In genomic region chr5:140575309-140575708, GRCh38 we compare ENCODE assay signal across 7 cellular contexts. TPM values are rescaled to one million over a fixed set of nuclear protein-coding genes. Genes with fewer than 3 reads are reported as not detected.
DNase-seq lines count a peak whose midpoint lies in the region; ATAC-seq and TF ChIP-seq lines count a peak whose summit lies in the region.
"Had no signal": no experiment of that assay in that cellular context is flagged by ENCODE, and none has a peak within 500 bp of the region (broad histone marks: within the 10 kb centered on the region; RNA-seq: fewer than 3 reads in every experiment).

No MANE protein-coding gene starts in this region.

- WGBS in tibial nerve, 2 donors = 71 to 74% methylated on average over 7 to 8 of the region's 8 CpGs

- no peaks in the 10 kb centered on the region for H3K27me3 Mint-ChIP-seq in activated CD8-positive, alpha-beta T cell treated with anti-CD3 and anti-CD28 coated beads for 36 hours
- H3K27me3 Mint-ChIP-seq in activated CD8-positive, alpha-beta T cell treated with anti-CD3 and anti-CD28 coated beads, Interleukin-2, amount 10 ng/mL, durations not matched to agents 7 days and 5 days (ENCODE audit: low read depth) = no peaks in the 10 kb centered on the region
- peaks cover 28% of the 10 kb centered on the region for H3K27me3 Mint-ChIP-seq in nephron progenitor cell (ENCODE audit: low read depth, poor library complexity)

- DNase-seq in activated CD8-positive, alpha-beta T cell treated with anti-CD3 and anti-CD28 coated beads for 36 hours = peak; percentile 29
- no peak for DNase-seq in activated CD8-positive, alpha-beta T cell treated with anti-CD3 and anti-CD28 coated beads, Interleukin-2, amount 10 ng/mL, durations not matched to agents 7 days and 5 days
- DNase-seq in fibroblast of villous mesenchyme (ENCODE audit: low read depth) (peak; percentile 60), tibial nerve (ENCODE audit: low spot score in 2 of 2) (peak; percentile 40 to 44), nephron progenitor cell (no peak)
- no peak for DNase-seq in activated CD4-positive, alpha-beta T cell treated with anti-CD3 and anti-CD28 coated beads for 1 hour

- peaks cover 0 to 21% (median 3%) of the 10 kb centered on the region in 4 donors for H3K4me1 ChIP-seq in tibial nerve

- peak overlapping the region in 1 of 4 donors; percentile 33 for H3K27ac ChIP-seq in tibial nerve
- H3K27ac ChIP-seq: KMS-11 had no signal

- H3K4me3 Mint-ChIP-seq in activated CD8-positive, alpha-beta T cell treated with anti-CD3 and anti-CD28 coated beads for 36 hours = no peak overlapping the region
- no peak overlapping the region for H3K4me3 Mint-ChIP-seq in activated CD8-positive, alpha-beta T cell treated with anti-CD3 and anti-CD28 coated beads, Interleukin-2, amount 10 ng/mL, durations not matched to agents 7 days and 5 days
- H3K4me3 Mint-ChIP-seq in nephron progenitor cell = no peak overlapping the region

- peak; percentile 19 for TF ChIP-seq CTCF in activated CD8-positive, alpha-beta T cell treated with anti-CD3 and anti-CD28 coated beads for 36 hours (IDR thresholded peaks at IDR 0.05)
- peak; percentile 60 for TF ChIP-seq CTCF in fibroblast of villous mesenchyme (IDR thresholded peaks at IDR 0.05; ENCODE audit: insufficient read depth, low read depth, low read length)
- peak; percentile 27 to 52 (median 33) for TF ChIP-seq CTCF in tibial nerve (IDR thresholded peaks at IDR 0.05)
- TF ChIP-seq CTCF in nephron progenitor cell (IDR thresholded peaks at IDR 0.05) = no peak

- peak in 1 of 2 donors; percentile 23 for TF ChIP-seq EP300 in tibial nerve (IDR thresholded peaks at IDR 0.05)

- CTCF ChIA-PET in activated CD8-positive, alpha-beta T cell treated with anti-CD3 and anti-CD28 coated beads for 36 hours (lab: Charles Lee) = no interaction called here
- CTCF ChIA-PET in activated CD8-positive, alpha-beta T cell treated with anti-CD3 and anti-CD28 coated beads, Interleukin-2, amount 10 ng/mL, durations not matched to agents 7 days and 5 days (lab: Charles Lee) = interaction anchor here (1.5 kb wide), 1 partner anchor 27 kb away, joined by 3 read pairs; the partner anchor contains the start of gene EIF4EBP3

- POLR2A ChIA-PET in activated CD8-positive, alpha-beta T cell treated with anti-CD3 and anti-CD28 coated beads for 36 hours (lab: Charles Lee) = no interaction called here
- POLR2A ChIA-PET in activated CD8-positive, alpha-beta T cell treated with anti-CD3 and anti-CD28 coated beads, Interleukin-2, amount 10 ng/mL, durations not matched to agents 7 days and 5 days (lab: Charles Lee) = no interaction called here

- H3K9me3 ChIP-seq in tibial nerve = no peaks in the 10 kb centered on the region

- H3K27me3 ChIP-seq in tibial nerve = no peaks in the 10 kb centered on the region

- intact Hi-C loops in activated CD8-positive, alpha-beta T cell treated with anti-CD3 and anti-CD28 coated beads for 36 hours (cut with micrococcal nuclease) = no loop called here

- peaks cover 3% of the 10 kb centered on the region for H3K4me1 Mint-ChIP-seq in activated CD8-positive, alpha-beta T cell treated with anti-CD3 and anti-CD28 coated beads for 36 hours (ENCODE audit: low read depth)
- peaks cover 10% of the 10 kb centered on the region for H3K4me1 Mint-ChIP-seq in activated CD8-positive, alpha-beta T cell treated with anti-CD3 and anti-CD28 coated beads, Interleukin-2, amount 10 ng/mL, durations not matched to agents 7 days and 5 days (ENCODE audit: low read depth)
- no peaks in the 10 kb centered on the region for H3K4me1 Mint-ChIP-seq in nephron progenitor cell

- no peak overlapping the region for H3K27ac Mint-ChIP-seq in activated CD8-positive, alpha-beta T cell treated with anti-CD3 and anti-CD28 coated beads for 36 hours
- no peak overlapping the region for H3K27ac Mint-ChIP-seq in activated CD8-positive, alpha-beta T cell treated with anti-CD3 and anti-CD28 coated beads, Interleukin-2, amount 10 ng/mL, durations not matched to agents 7 days and 5 days
- H3K27ac Mint-ChIP-seq in nephron progenitor cell = no peak overlapping the region

- H3K36me3 Mint-ChIP-seq in activated CD8-positive, alpha-beta T cell treated with anti-CD3 and anti-CD28 coated beads for 36 hours (ENCODE audit: low read depth) = peaks cover 4% of the 10 kb centered on the region
- H3K36me3 Mint-ChIP-seq in activated CD8-positive, alpha-beta T cell treated with anti-CD3 and anti-CD28 coated beads, Interleukin-2, amount 10 ng/mL, durations not matched to agents 7 days and 5 days (ENCODE audit: low read depth) = peaks cover 11% of the 10 kb centered on the region
- no peaks in the 10 kb centered on the region for H3K36me3 Mint-ChIP-seq in nephron progenitor cell (ENCODE audit: low read depth)

- H3K36me3 ChIP-seq in tibial nerve = peaks cover 0 to 2% (median 0%) of the 10 kb centered on the region in 3 donors

- TF ChIP-seq POLR2A in tibial nerve (IDR thresholded peaks at IDR 0.05) = no peak

- no peak for ATAC-seq in activated CD8-positive, alpha-beta T cell treated with anti-CD3 and anti-CD28 coated beads for 36 hours
- ATAC-seq in activated CD8-positive, alpha-beta T cell treated with anti-CD3 and anti-CD28 coated beads, Interleukin-2, amount 10 ng/mL, durations not matched to agents 7 days and 5 days = no peak

- H3K9me3 Mint-ChIP-seq in activated CD8-positive, alpha-beta T cell treated with anti-CD3 and anti-CD28 coated beads for 36 hours = no peaks in the 10 kb centered on the region
- H3K9me3 Mint-ChIP-seq in activated CD8-positive, alpha-beta T cell treated with anti-CD3 and anti-CD28 coated beads, Interleukin-2, amount 10 ng/mL, durations not matched to agents 7 days and 5 days (ENCODE audit: insufficient read depth) = no peaks in the 10 kb centered on the region
- peaks cover 3% of the 10 kb centered on the region for H3K9me3 Mint-ChIP-seq in nephron progenitor cell

- H3K4me3 ChIP-seq in fibroblast of villous mesenchyme (ENCODE audit: low read depth, low read length) (no peak overlapping the region), tibial nerve (no peak overlapping the region)

RNA-seq across cellular contexts. Expression of gene SLC35A4, which starts 10.7 kb away (rescaled TPM):
- 10 to 100 TPM; 72.9 to 73.6 TPM for total RNA-seq in activated CD8-positive, alpha-beta T cell treated with anti-CD3 and anti-CD28 coated beads for 36 hours
- total RNA-seq in activated CD8-positive, alpha-beta T cell treated with anti-CD3 and anti-CD28 coated beads, Interleukin-2, amount 10 ng/mL, durations not matched to agents 7 days and 5 days = 10 to 100 TPM; 88.9 to 98.2 TPM
- total RNA-seq in fibroblast of villous mesenchyme (11.9 and 13.8 TPM in 2 replicates), tibial nerve (10 to 100 TPM; 22.9 to 36.9 (median 26.8) TPM)

RNA-seq across cellular contexts. Expression of gene APBB3, which starts 10.9 kb away (rescaled TPM):
- 10 to 100 TPM; 24.9 TPM for total RNA-seq in activated CD8-positive, alpha-beta T cell treated with anti-CD3 and anti-CD28 coated beads for 36 hours
- total RNA-seq in activated CD8-positive, alpha-beta T cell treated with anti-CD3 and anti-CD28 coated beads, Interleukin-2, amount 10 ng/mL, durations not matched to agents 7 days and 5 days = 10 to 100 TPM; 24.1 to 25.0 TPM
- total RNA-seq in fibroblast of villous mesenchyme (11.9 and 14.7 TPM in 2 replicates), tibial nerve (10 to 100 TPM; 43.7 to 70.8 (median 48.4) TPM)

RNA-seq across cellular contexts. Expression of gene SRA1, which starts 18.0 kb away (rescaled TPM):
- 10 to 100 TPM; 47.8 to 49.5 TPM for total RNA-seq in activated CD8-positive, alpha-beta T cell treated with anti-CD3 and anti-CD28 coated beads for 36 hours
- total RNA-seq in activated CD8-positive, alpha-beta T cell treated with anti-CD3 and anti-CD28 coated beads, Interleukin-2, amount 10 ng/mL, durations not matched to agents 7 days and 5 days = 10 to 100 TPM; 42.7 to 43.4 TPM
- total RNA-seq in fibroblast of villous mesenchyme (40.6 and 53.1 TPM in 2 replicates), tibial nerve (10 to 100 TPM; 16.6 to 23.7 (median 19.2) TPM)

RNA-seq across cellular contexts. Expression of gene EIF4EBP3, which starts 27.8 kb away (rescaled TPM):
- 10 to 100 TPM; 19.6 to 20.3 TPM for total RNA-seq in activated CD8-positive, alpha-beta T cell treated with anti-CD3 and anti-CD28 coated beads for 36 hours
- 1 to 10 TPM; 7.4 to 8.6 TPM for total RNA-seq in activated CD8-positive, alpha-beta T cell treated with anti-CD3 and anti-CD28 coated beads, Interleukin-2, amount 10 ng/mL, durations not matched to agents 7 days and 5 days
- total RNA-seq in fibroblast of villous mesenchyme = 0.32 and 0.86 TPM in 2 replicates
- total RNA-seq in tibial nerve = 10 to 100 TPM; 12.3 to 29.4 (median 14.9) TPM

RNA-seq across cellular contexts. Expression of gene CD14, which starts 57.7 kb away (rescaled TPM):
- under 1 TPM; 0.36 to 0.41 TPM for total RNA-seq in activated CD8-positive, alpha-beta T cell treated with anti-CD3 and anti-CD28 coated beads for 36 hours
- under 1 TPM; 0.42 to 0.45 TPM for total RNA-seq in activated CD8-positive, alpha-beta T cell treated with anti-CD3 and anti-CD28 coated beads, Interleukin-2, amount 10 ng/mL, durations not matched to agents 7 days and 5 days
- total RNA-seq in fibroblast of villous mesenchyme (0.97 and 2.2 TPM in 2 replicates), tibial nerve (10 to 100 TPM; 54.6 to 81.0 (median 77.0) TPM)

Comparison
In these comparisons a context has a peak if more than half of its experiments do, and no peak if none do; other contexts are left out.
1. DNase-seq: peak in activated CD8-positive, alpha-beta T cell treated with anti-CD3 and anti-CD28 coated beads for 36 hours (single experiment), fibroblast of villous mesenchyme (single experiment) and tibial nerve (2 of 2); none in activated CD8-positive, alpha-beta T cell treated with anti-CD3 and anti-CD28 coated beads, Interleukin-2, amount 10 ng/mL, durations not matched to agents 7 days and 5 days (single experiment), nephron progenitor cell (single experiment) and activated CD4-positive, alpha-beta T cell treated with anti-CD3 and anti-CD28 coated beads for 1 hour (single experiment).